10 cellular contexts compared by ENCODE assay signal in genomic region chr2:72919414-72920316, GRCh38. TPM values are rescaled to one million over a fixed set of nuclear protein-coding genes. Genes with fewer than 3 reads are reported as not detected.
DNase-seq lines count a peak whose midpoint lies in the region; ATAC-seq and TF ChIP-seq lines count a peak whose summit lies in the region.
"Had no signal": no experiment of that assay in that cellular context is flagged by ENCODE, and none has a peak within 500 bp of the region (broad histone marks: within the 10 kb centered on the region; RNA-seq: fewer than 3 reads in every experiment).

No MANE protein-coding gene starts in this region.

- H3K36me3 ChIP-seq in fibroblast of lung (ENCODE audit: control insufficient read depth, insufficient read depth, low read length): no peaks in the 10 kb centered on the region
- no peaks in the 10 kb centered on the region for H3K36me3 ChIP-seq in sigmoid colon

- intact Hi-C loops in sigmoid colon (cut with DNase I): no loop called here

- H3K9me3 ChIP-seq in fibroblast of lung (ENCODE audit: control insufficient read depth, insufficient read depth, low read depth, low read length): no peaks in the 10 kb centered on the region
- no peaks in the 10 kb centered on the region for H3K9me3 ChIP-seq in sigmoid colon

- H3K4me3 ChIP-seq in fibroblast of lung (replicated peaks in 1 of 4; ENCODE audit: control extremely low read depth in 1 of 4, insufficient read depth in 1 of 4, low read depth in 3 of 4, low read length in 4 of 4) (no peak overlapping the region), sigmoid colon (peak overlapping the region in 1 of 4 donors; percentile 23)

- H3K27me3 ChIP-seq in fibroblast of lung (ENCODE audit: control insufficient read depth, insufficient read depth, low read length) (peaks cover 93% of the 10 kb centered on the region), sigmoid colon (peaks cover 81 to 100% (median 98%) of the 10 kb centered on the region in 3 donors)

- TF ChIP-seq CTCF in fibroblast of lung (conservative IDR thresholded peaks at IDR 0.05 in 1 of 2, IDR thresholded peaks at IDR 0.05 in 1 of 2; ENCODE audit: low read depth in 1 of 2, low read length in 2 of 2) (no peak), sigmoid colon (IDR thresholded peaks at IDR 0.05) (no peak)

- H3K27ac ChIP-seq in fibroblast of lung (ENCODE audit: insufficient read depth, low read length) (no peak overlapping the region), sigmoid colon (no peak overlapping the region)

- H3K9ac ChIP-seq in fibroblast of lung (ENCODE audit: insufficient read depth, low read length): no peak overlapping the region

- peak overlapping the region; percentile 64 for H3K4me2 ChIP-seq in fibroblast of lung (ENCODE audit: extremely low read depth, insufficient read depth, low read length)

- ATAC-seq in HG02623 (IDR thresholded peaks at IDR 0.05; ENCODE audit: unreplicated experiment) (no peak), HG03520 (IDR thresholded peaks at IDR 0.05; ENCODE audit: unreplicated experiment) (no peak)

- DNase-seq in NCI-H2227 (lab: John Stamatoyannopoulos, UW; ENCODE audit: unreplicated experiment) (peak; percentile 58), NCI-H2227 treated with DMSO at 0.1 percent for 48 hours (lab: John Stamatoyannopoulos, UW) (no peak), NCI-H82 (lab: John Stamatoyannopoulos, UW) (peak; percentile 70), fibroblast of lung (ENCODE audit: low read depth in 2 of 2) (peak in 1 of 2 donors; percentile 22), sigmoid colon (peak; percentile 3), NCI-H1048 (lab: John Stamatoyannopoulos, UW) (no peak)
- DNase-seq: ACHN had no signal

- 7 to 8% methylated on average over 48 of the region's 48 CpGs for WGBS in sigmoid colon, 2 donors

- no peak overlapping the region for H2AFZ ChIP-seq in fibroblast of lung (ENCODE audit: low read length)

- no peak for TF ChIP-seq POLR2A in sigmoid colon (IDR thresholded peaks at IDR 0.05)

- no peaks in the 10 kb centered on the region for H4K20me1 ChIP-seq in fibroblast of lung (ENCODE audit: control insufficient read depth, extremely low read depth, insufficient read depth, low read length)

- H3K79me2 ChIP-seq in fibroblast of lung (ENCODE audit: control insufficient read depth, insufficient read depth, low read length): no peaks in the 10 kb centered on the region

- TF ChIP-seq EP300 in sigmoid colon (IDR thresholded peaks at IDR 0.05): no peak

- H3K4me1 ChIP-seq in fibroblast of lung (ENCODE audit: control insufficient read depth, extremely low read depth, insufficient read depth, low read length) (no peaks in the 10 kb centered on the region), sigmoid colon (peaks cover 3 to 67% (median 61%) of the 10 kb centered on the region in 4 donors)

RNA-seq across cellular contexts. Expression of gene EMX1, which starts 2.3 kb away (rescaled TPM):
- total RNA-seq in fibroblast of lung: not detected in 2 replicates
- not detected in 2 replicates for polyA plus RNA-seq in fibroblast of lung
- polyA plus RNA-seq in fibroblast of lung (2012): not detected in 2 replicates
- polyA minus RNA-seq in fibroblast of lung (ENCODE audit: low replicate concordance): not detected in 2 replicates
- not detected for total RNA-seq in sigmoid colon
- polyA plus RNA-seq in sigmoid colon: 1 to 10 TPM in 1 of 3 donors, under 1 TPM in 2; 0.60 to 1.4 (median 0.71) TPM
- total RNA-seq: subcutaneous adipose tissue had no signal

RNA-seq across cellular contexts. Expression of gene SPR, which starts 32.5 kb away (rescaled TPM):
- total RNA-seq in fibroblast of lung (23.3 and 25.9 TPM in 2 replicates), sigmoid colon (10 to 100 TPM; 31.0 to 51.8 (median 37.6) TPM)
- polyA plus RNA-seq in fibroblast of lung (9.4 and 14.3 TPM in 2 replicates), sigmoid colon (10 to 100 TPM; 46.1 to 69.8 (median 58.9) TPM)
- polyA plus RNA-seq in fibroblast of lung (2012): 13.6 and 21.1 TPM in 2 replicates
- 12.0 and 12.3 TPM in 2 replicates for polyA minus RNA-seq in fibroblast of lung (ENCODE audit: low replicate concordance)

Comparison
In these comparisons a context has a peak if more than half of its experiments do, and no peak if none do; other contexts are left out.
1. DNase-seq: peak in NCI-H2227 (single experiment), NCI-H82 (single experiment) and sigmoid colon (single experiment); none in NCI-H2227 treated with DMSO at 0.1 percent for 48 hours (single experiment) and NCI-H1048 (single experiment).